8 cellular contexts compared by ENCODE assay signal in genomic region chr1:172638885-172639831, GRCh38. TPM values are rescaled to one million over a fixed set of nuclear protein-coding genes. Genes with fewer than 3 reads are reported as not detected.
A peak's percentile ranks its signal among the peaks of the same experiment; 100 is the strongest.
DNase-seq lines count a peak whose midpoint lies in the region; ATAC-seq and TF ChIP-seq lines count a peak whose summit lies in the region.

No MANE protein-coding gene starts in this region.

- WGBS in aorta, 2 donors: 70 to 77% methylated on average over 9 of the region's 9 CpGs
- WGBS in stomach, 5 donors: 58 to 66% (median 62%) methylated on average over 9 of the region's 9 CpGs

- no TSS peak for BruUV-seq in Caco-2 (replicated peaks; lab: Mats Ljungman, UMichigan)

- H3K4me3 Mint-ChIP-seq in Caco-2 (ENCODE audit: unreplicated experiment): no peak overlapping the region
- H3K4me3 Mint-ChIP-seq in activated naive CD4-positive, alpha-beta T cell treated with anti-CD3 and anti-CD28 coated beads, Interleukin-2, amount 50 U/mL, for 24 hours: peak overlapping the region; percentile 78
- peak overlapping the region; percentile 46 to 88 (median 78) for H3K4me3 Mint-ChIP-seq in naive thymus-derived CD4-positive, alpha-beta T cell

- H3K27ac ChIP-seq in SJSA1 (peak overlapping the region; percentile 92), aorta (ENCODE audit: low read depth in 1 of 2, low read length in 2 of 2) (no peak overlapping the region), stomach (peak overlapping the region in 1 of 5 donors; percentile 41)
- peak overlapping the region; percentile 43 for H3K27ac ChIP-seq in naive thymus-derived CD4-positive, alpha-beta T cell (ENCODE audit: low read depth, low read length)

- TF ChIP-seq EP300 in stomach (IDR thresholded peaks at IDR 0.05): no peak

- peaks cover 29% of the 10 kb centered on the region for H3K4me1 Mint-ChIP-seq in Caco-2 (ENCODE audit: low read depth, unreplicated experiment)
- peaks cover 77% of the 10 kb centered on the region for H3K4me1 Mint-ChIP-seq in activated naive CD4-positive, alpha-beta T cell treated with anti-CD3 and anti-CD28 coated beads, Interleukin-2, amount 50 U/mL, for 24 hours
- peaks cover 54 to 87% (median 81%) of the 10 kb centered on the region in 7 donors for H3K4me1 Mint-ChIP-seq in naive thymus-derived CD4-positive, alpha-beta T cell

- peak overlapping the region; percentile 53 for H3K27ac Mint-ChIP-seq in Caco-2 (ENCODE audit: unreplicated experiment)
- H3K27ac Mint-ChIP-seq in activated naive CD4-positive, alpha-beta T cell treated with anti-CD3 and anti-CD28 coated beads, Interleukin-2, amount 50 U/mL, for 24 hours: peak overlapping the region; percentile 99
- H3K27ac Mint-ChIP-seq in naive thymus-derived CD4-positive, alpha-beta T cell: peak overlapping the region; percentile 88 to 94 (median 91)

- H3K4me1 ChIP-seq in Caco-2 (0 out of 2 replicates have a peak, but pooled peaks cover 3% of the 10 kb centered on the region), SJSA1 (replicated peaks) (peaks cover 35% of the 10 kb centered on the region), aorta (ENCODE audit: control insufficient read depth in 1 of 2, insufficient read depth in 2 of 2, low read length in 2 of 2) (no peaks in the 10 kb centered on the region), stomach (peaks cover 0 to 4% (median 0%) of the 10 kb centered on the region in 4 donors)
- peaks cover 63 to 72% of the 10 kb centered on the region in 2 donors for H3K4me1 ChIP-seq in naive thymus-derived CD4-positive, alpha-beta T cell (ENCODE audit: control insufficient read depth in 2 of 2, insufficient read depth in 2 of 2, low read length in 2 of 2)

- no peaks in the 10 kb centered on the region for H3K36me3 ChIP-seq in Caco-2 (ENCODE audit: control insufficient read depth, insufficient read depth, low read length)
- H3K36me3 ChIP-seq in SJSA1: no peaks in the 10 kb centered on the region
- no peaks in the 10 kb centered on the region for H3K36me3 ChIP-seq in naive thymus-derived CD4-positive, alpha-beta T cell (ENCODE audit: control insufficient read depth in 2 of 3, insufficient read depth in 3 of 3, low read length in 3 of 3)
- H3K36me3 ChIP-seq in aorta (ENCODE audit: control insufficient read depth in 1 of 2, insufficient read depth in 2 of 2, low read length in 1 of 2): no peaks in the 10 kb centered on the region
- no peaks in the 10 kb centered on the region for H3K36me3 ChIP-seq in stomach

- H3K27me3 ChIP-seq in Caco-2 (replicated peaks; ENCODE audit: control insufficient read depth, insufficient read depth, low read length) (no peaks in the 10 kb centered on the region), SJSA1 (replicated peaks) (no peaks in the 10 kb centered on the region), aorta (ENCODE audit: control insufficient read depth in 1 of 2, insufficient read depth in 2 of 2, low read length in 1 of 2) (no peaks in the 10 kb centered on the region), stomach (no peaks in the 10 kb centered on the region)
- no peaks in the 10 kb centered on the region for H3K27me3 ChIP-seq in naive thymus-derived CD4-positive, alpha-beta T cell (ENCODE audit: control insufficient read depth in 2 of 2, insufficient read depth in 2 of 2, low read length in 2 of 2)

- peaks cover 12% of the 10 kb centered on the region for H3K9me3 Mint-ChIP-seq in Caco-2 (ENCODE audit: unreplicated experiment)
- H3K9me3 Mint-ChIP-seq in activated naive CD4-positive, alpha-beta T cell treated with anti-CD3 and anti-CD28 coated beads, Interleukin-2, amount 50 U/mL, for 24 hours: peaks cover 8% of the 10 kb centered on the region
- H3K9me3 Mint-ChIP-seq in naive thymus-derived CD4-positive, alpha-beta T cell: peaks cover 0 to 5% (median 0%) of the 10 kb centered on the region in 11 donors

- no peaks in the 10 kb centered on the region for H3K36me3 Mint-ChIP-seq in Caco-2 (ENCODE audit: insufficient read depth, unreplicated experiment)
- peaks cover 10% of the 10 kb centered on the region for H3K36me3 Mint-ChIP-seq in activated naive CD4-positive, alpha-beta T cell treated with anti-CD3 and anti-CD28 coated beads, Interleukin-2, amount 50 U/mL, for 24 hours
- peaks cover 0 to 11% (median 0%) of the 10 kb centered on the region in 5 donors for H3K36me3 Mint-ChIP-seq in naive thymus-derived CD4-positive, alpha-beta T cell

- DNase-seq in Caco-2 (no peak), HCEC 1CT (peak; percentile 95), SJSA1 (ENCODE audit: low read depth in 1 of 2, low spot score in 2 of 2) (peak; percentile 72 to 86), amygdala (lab: John Stamatoyannopoulos, UW) (no peak), aorta (no peak), stomach (no peak)
- peak; percentile 12 to 85 (median 79) for DNase-seq in naive thymus-derived CD4-positive, alpha-beta T cell

- intact Hi-C loops in Caco-2 (cut with micrococcal nuclease; ENCODE audit: unreplicated experiment) (no loop called here), aorta (cut with DNase I) (no loop called here), stomach (cut with DNase I; ENCODE audit: low total_unique reads) (no loop called here)
- intact Hi-C loops in naive thymus-derived CD4-positive, alpha-beta T cell (cut with micrococcal nuclease): loop anchor here (1.0 to 2.0 kb wide), 11 partner anchors 12 to 107 kb away; partner anchors contain the start of gene SUCO (in 1 of the 2)

- no peak for TF ChIP-seq POLR2A in stomach (IDR thresholded peaks at IDR 0.05)

- no peaks in the 10 kb centered on the region; the same call in 1 of the 2 replicates for H3K9me3 ChIP-seq in Caco-2
- peaks cover 10% of the 10 kb centered on the region for H3K9me3 ChIP-seq in SJSA1 (replicated peaks)
- H3K9me3 ChIP-seq in naive thymus-derived CD4-positive, alpha-beta T cell (ENCODE audit: control insufficient read depth in 2 of 3, low read length in 3 of 3): no peaks in the 10 kb centered on the region
- peaks cover 6% of the 10 kb centered on the region for H3K9me3 ChIP-seq in aorta (ENCODE audit: control insufficient read depth, low read length)
- no peaks in the 10 kb centered on the region for H3K9me3 ChIP-seq in stomach

- ATAC-seq in naive thymus-derived CD4-positive, alpha-beta T cell: peak; percentile 87
- no peak for ATAC-seq in aorta (ENCODE audit: low FRiP score)

- H3K4me3 ChIP-seq in Caco-2 (ENCODE audit: low read depth, low read length): no peak overlapping the region
- H3K4me3 ChIP-seq in SJSA1: no peak overlapping the region
- peak overlapping the region; percentile 32 for H3K4me3 ChIP-seq in naive thymus-derived CD4-positive, alpha-beta T cell (ENCODE audit: low read length)
- no peak overlapping the region for H3K4me3 ChIP-seq in aorta (ENCODE audit: low read length in 2 of 2)
- H3K4me3 ChIP-seq in stomach: no peak overlapping the region

- POLR2A ChIA-PET in Caco-2 (lab: Charles Lee): no interaction called here
- POLR2A ChIA-PET in naive thymus-derived CD4-positive, alpha-beta T cell (lab: Charles Lee): interaction anchor here (0.5 to 1.5 kb wide), 17 partner anchors 8 to 364 kb away, joined by 3 to 6 read pairs (median 3); partner anchors contain the start of genes FASLG and SUCO

- TF ChIP-seq CTCF in Caco-2 (IDR thresholded peaks at IDR 0.05; ENCODE audit: insufficient read depth in 1 of 2, low read depth in 1 of 2, low read length in 1 of 2, severe bottlenecking in 1 of 2, unreplicated experiment in 1 of 2) (no peak), stomach (IDR thresholded peaks at IDR 0.05) (no peak)

- CTCF ChIA-PET in Caco-2 (lab: Charles Lee): no interaction called here
- CTCF ChIA-PET in naive thymus-derived CD4-positive, alpha-beta T cell (lab: Charles Lee): interaction anchor here (1.0 to 2.5 kb wide), 7 partner anchors 9 to 103 kb away, joined by 3 to 13 read pairs (median 4); no protein-coding TSS in a partner anchor

- H3K27me3 Mint-ChIP-seq in Caco-2 (ENCODE audit: insufficient read depth, unreplicated experiment): no peaks in the 10 kb centered on the region
- H3K27me3 Mint-ChIP-seq in activated naive CD4-positive, alpha-beta T cell treated with anti-CD3 and anti-CD28 coated beads, Interleukin-2, amount 50 U/mL, for 24 hours: no peaks in the 10 kb centered on the region
- H3K27me3 Mint-ChIP-seq in naive thymus-derived CD4-positive, alpha-beta T cell: peaks cover 0 to 29% (median 0%) of the 10 kb centered on the region in 5 donors

RNA-seq across cellular contexts. Expression of gene FASLG, which starts 19.7 kb away (rescaled TPM):
- total RNA-seq in Caco-2 (2022) (not detected in 2 replicates), aorta (under 1 TPM in 1 of 2 donors, not detected in 1; 0.33 TPM), stomach (not detected)
- total RNA-seq in SJSA1 (2014; rRNA removed; shearing (Covaris generic)): not detected in 2 replicates
- 1 to 10 TPM in 2 of 5 experiments, under 1 TPM in 2, not detected in 1; 0.24 to 5.6 (median 1.9) TPM for total RNA-seq in naive thymus-derived CD4-positive, alpha-beta T cell
- not detected for polyA plus RNA-seq in naive thymus-derived CD4-positive, alpha-beta T cell
- polyA plus RNA-seq in aorta (not detected), stomach (under 1 TPM in 2 of 3 donors, not detected in 1; 0.05 to 0.12 TPM)

Comparison
In these comparisons a context has a peak if more than half of its experiments do, and no peak if none do; other contexts are left out.
1. DNase-seq: peak in HCEC 1CT (single experiment), SJSA1 (2 of 2) and naive thymus-derived CD4-positive, alpha-beta T cell (9 of 9); none in Caco-2 (0 of 2), amygdala (0 of 56), aorta (0 of 2) and stomach (single experiment).
2. H3K27ac ChIP-seq: peak in SJSA1 (single experiment) and naive thymus-derived CD4-positive, alpha-beta T cell (single experiment); none in aorta (0 of 2).
3. intact Hi-C loops: an anchor here in naive thymus-derived CD4-positive, alpha-beta T cell (1.0 to 2.0 kb wide); none called in Caco-2, aorta and stomach.
4. Peak in every context shown above with its lines, with median percentiles within 50 percentile points of each other: H3K27ac Mint-ChIP-seq.